In the genomic region with DNA sequence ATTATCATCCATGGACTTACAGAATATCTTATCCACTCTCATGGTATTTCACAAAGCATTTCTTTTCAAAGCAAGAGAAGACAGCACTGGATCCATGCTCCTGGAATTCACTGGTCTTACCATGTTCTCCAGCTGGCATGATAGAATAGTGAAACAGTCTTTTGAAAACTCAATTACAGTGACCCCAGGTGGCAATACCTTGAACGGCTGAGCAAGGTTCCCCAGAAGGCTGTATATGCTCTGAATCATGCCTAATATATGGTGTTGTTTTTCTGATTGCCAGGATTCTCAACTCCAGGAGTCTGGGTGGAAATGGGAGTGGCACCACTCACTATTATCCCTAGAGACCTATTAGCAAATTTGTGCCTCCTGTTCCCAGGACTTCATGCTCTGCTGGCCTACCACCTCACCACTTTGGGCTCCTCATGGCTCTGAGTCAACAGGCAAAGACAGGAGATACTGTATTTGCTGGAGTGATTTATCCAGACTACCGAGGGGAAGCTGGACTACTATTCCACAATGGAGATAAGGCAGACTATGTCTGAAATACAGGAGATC, we compare ENCODE assay signal across 1 cellular context.
TF ChIP-seq lines count a peak whose summit lies in the region.

No MANE protein-coding gene starts in this region.

TF ChIP-seq in WTC11, 78 proteins besides CTCF, POLR2A, EP300 and RAD21 (continued from another document):
- TF ChIP-seq, protein P1, sequence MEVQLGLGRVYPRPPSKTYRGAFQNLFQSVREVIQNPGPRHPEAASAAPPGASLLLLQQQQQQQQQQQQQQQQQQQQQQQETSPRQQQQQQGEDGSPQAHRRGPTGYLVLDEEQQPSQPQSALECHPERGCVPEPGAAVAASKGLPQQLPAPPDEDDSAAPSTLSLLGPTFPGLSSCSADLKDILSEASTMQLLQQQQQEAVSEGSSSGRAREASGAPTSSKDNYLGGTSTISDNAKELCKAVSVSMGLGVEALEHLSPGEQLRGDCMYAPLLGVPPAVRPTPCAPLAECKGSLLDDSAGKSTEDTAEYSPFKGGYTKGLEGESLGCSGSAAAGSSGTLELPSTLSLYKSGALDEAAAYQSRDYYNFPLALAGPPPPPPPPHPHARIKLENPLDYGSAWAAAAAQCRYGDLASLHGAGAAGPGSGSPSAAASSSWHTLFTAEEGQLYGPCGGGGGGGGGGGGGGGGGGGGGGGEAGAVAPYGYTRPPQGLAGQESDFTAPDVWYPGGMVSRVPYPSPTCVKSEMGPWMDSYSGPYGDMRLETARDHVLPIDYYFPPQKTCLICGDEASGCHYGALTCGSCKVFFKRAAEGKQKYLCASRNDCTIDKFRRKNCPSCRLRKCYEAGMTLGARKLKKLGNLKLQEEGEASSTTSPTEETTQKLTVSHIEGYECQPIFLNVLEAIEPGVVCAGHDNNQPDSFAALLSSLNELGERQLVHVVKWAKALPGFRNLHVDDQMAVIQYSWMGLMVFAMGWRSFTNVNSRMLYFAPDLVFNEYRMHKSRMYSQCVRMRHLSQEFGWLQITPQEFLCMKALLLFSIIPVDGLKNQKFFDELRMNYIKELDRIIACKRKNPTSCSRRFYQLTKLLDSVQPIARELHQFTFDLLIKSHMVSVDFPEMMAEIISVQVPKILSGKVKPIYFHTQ (CRISPR knock-in tag; IDR thresholded peaks at IDR 0.05), result no peak
